Comparison of ENCODE assay signal across 30 cellular contexts in the genomic region with DNA sequence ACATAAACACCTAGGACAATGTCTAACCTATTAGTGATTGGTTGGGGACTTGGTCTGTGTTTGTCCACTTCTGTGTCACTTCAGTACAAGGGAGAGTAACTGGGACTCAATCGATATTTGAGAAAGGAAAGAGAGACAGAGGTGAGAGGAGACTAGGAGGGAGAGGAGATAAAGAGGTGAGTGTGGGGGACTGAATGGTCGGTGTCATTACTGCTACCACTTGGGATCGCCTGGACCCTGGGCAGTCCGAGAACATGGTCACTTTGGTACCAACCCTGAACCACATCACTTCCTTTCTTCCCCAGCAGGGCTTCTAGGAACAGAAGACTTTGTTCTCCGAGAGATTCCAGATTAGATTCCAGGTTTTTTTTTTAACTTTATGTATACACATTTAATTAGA.
"Had no signal": no experiment of that assay in that cellular context is flagged by ENCODE, and none has a peak within 500 bp of the region (broad histone marks: within the 10 kb centered on the region; RNA-seq: fewer than 3 reads in every experiment).

No MANE protein-coding gene starts in this region.

- H3K27me3 Mint-ChIP-seq: activated CD4-positive, alpha-beta memory T cell treated with anti-CD3 and anti-CD28 coated beads for 36 hours; activated CD4-positive, alpha-beta T cell treated with anti-CD3 and anti-CD28 coated beads, Interleukin-2, amount 10 ng/mL, durations not matched to agents 7 days and 5 days; activated naive CD8-positive, alpha-beta T cell treated with anti-CD3 and anti-CD28 coated beads for 36 hours had no signal

- H3K27ac ChIP-seq: ascending aorta, cardiac muscle cell, Peyer's patch had no signal

- H3K27me3 ChIP-seq: ascending aorta, cardiac muscle cell, Peyer's patch had no signal

- H3K4me3 ChIP-seq: ascending aorta, cardiac muscle cell, Peyer's patch had no signal

- H3K27ac Mint-ChIP-seq: activated CD4-positive, alpha-beta memory T cell treated with anti-CD3 and anti-CD28 coated beads for 36 hours; activated CD4-positive, alpha-beta T cell treated with anti-CD3 and anti-CD28 coated beads, Interleukin-2, amount 10 ng/mL, durations not matched to agents 7 days and 5 days; activated naive CD8-positive, alpha-beta T cell treated with anti-CD3 and anti-CD28 coated beads for 36 hours had no signal

- DNase-seq: activated CD4-positive, alpha-beta memory T cell treated with anti-CD3 and anti-CD28 coated beads for 36 hours; activated CD4-positive, alpha-beta T cell treated with anti-CD3 and anti-CD28 coated beads, Interleukin-2, amount 10 ng/mL, durations not matched to agents 7 days and 5 days; activated CD8-positive, alpha-beta memory T cell treated with anti-CD3 and anti-CD28 coated beads, Interleukin-2, amount 50 U/mL, for 48 hours; activated effector memory CD4-positive, alpha-beta T cell treated with anti-CD3 and anti-CD28 coated beads, Interleukin-2, amount 50 U/mL, for 16 hours; activated naive CD4-positive, alpha-beta T cell; activated naive CD4-positive, alpha-beta T cell treated with anti-CD3 and anti-CD28 coated beads, Interleukin-2, amount 50 U/mL, for 16 hours; activated naive CD8-positive, alpha-beta T cell treated with anti-CD3 and anti-CD28 coated beads for 36 hours; amniotic stem cell; NCI-H1092 treated with DMSO at 0.1 percent for 48 hours; NCI-H1417; NCI-H146; NCI-H187; NCI-H2029 treated with DMSO at 0.1 percent for 48 hours; NCI-H2107; NCI-H2171; NCI-H510A; NCI-H526; NCI-H748 treated with DMSO at 0.1 percent for 48 hours; NK-92 treated with Interleukin-12 subunit alpha and Interleukin-12 subunit beta, amount 100 ng/mL, for 24 hours; PC-3; Peyer's patch; RPMI8226; SIG-M5; SW 1271; T-helper 1 cell; T1000 had no signal

- H3K9me3 Mint-ChIP-seq: activated CD4-positive, alpha-beta T cell treated with anti-CD3 and anti-CD28 coated beads, Interleukin-2, amount 10 ng/mL, durations not matched to agents 7 days and 5 days; activated naive CD8-positive, alpha-beta T cell treated with anti-CD3 and anti-CD28 coated beads for 36 hours; central memory CD8-positive, alpha-beta T cell had no signal

- H3K36me3 ChIP-seq: ascending aorta, cardiac muscle cell, Peyer's patch had no signal

- H3K4me1 ChIP-seq: ascending aorta, Peyer's patch had no signal

- H3K36me3 Mint-ChIP-seq: activated CD4-positive, alpha-beta memory T cell treated with anti-CD3 and anti-CD28 coated beads for 36 hours; activated naive CD8-positive, alpha-beta T cell treated with anti-CD3 and anti-CD28 coated beads for 36 hours had no signal

- ATAC-seq: PC-3, Right ventricle myocardium inferior had no signal

- H3K9me3 ChIP-seq: ascending aorta, Peyer's patch had no signal

- H3K4me3 Mint-ChIP-seq: activated CD4-positive, alpha-beta memory T cell treated with anti-CD3 and anti-CD28 coated beads for 36 hours; activated CD4-positive, alpha-beta T cell treated with anti-CD3 and anti-CD28 coated beads, Interleukin-2, amount 10 ng/mL, durations not matched to agents 7 days and 5 days; activated naive CD8-positive, alpha-beta T cell treated with anti-CD3 and anti-CD28 coated beads for 36 hours; central memory CD8-positive, alpha-beta T cell had no signal
